21 cellular contexts compared by ENCODE assay signal in the genomic region with DNA sequence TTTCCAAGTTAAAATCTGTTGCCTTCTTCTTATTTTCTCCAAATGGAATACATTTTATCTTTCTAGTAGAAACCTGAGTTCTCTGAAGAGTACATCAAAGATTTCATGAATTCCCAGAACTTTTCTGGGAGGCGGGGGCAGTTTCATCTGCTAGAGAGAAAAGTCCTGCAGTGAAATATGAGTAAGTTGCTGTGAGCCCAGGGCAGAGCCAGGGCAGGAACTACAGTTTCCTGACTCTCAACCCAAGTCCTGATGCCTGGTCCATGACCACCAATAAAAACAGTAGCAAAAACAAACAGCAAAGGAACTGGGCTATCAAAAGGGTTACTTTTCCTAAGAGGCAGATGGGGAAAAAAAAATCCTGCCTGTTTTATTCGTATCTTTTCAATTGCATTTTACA.
A peak's percentile ranks its signal among the peaks of the same experiment; 100 is the strongest.
DNase-seq lines count a peak whose midpoint lies in the region; TF ChIP-seq lines count a peak whose summit lies in the region.
"Had no signal": no experiment of that assay in that cellular context is flagged by ENCODE, and none has a peak within 500 bp of the region (broad histone marks: within the 10 kb centered on the region; RNA-seq: fewer than 3 reads in every experiment).

No MANE protein-coding gene starts in this region.

- peaks cover 46% of the 10 kb centered on the region for H3K4me1 Mint-ChIP-seq in nephron progenitor cell
- H3K4me1 Mint-ChIP-seq in CD4-positive, alpha-beta memory T cell = no peaks in the 10 kb centered on the region
- H3K4me1 Mint-ChIP-seq: CD4-positive, CD25-positive, alpha-beta regulatory T cell had no signal

- H3K27ac ChIP-seq in MM.1S (ENCODE audit: low read length) = no peak overlapping the region
- H3K27ac ChIP-seq in CD4-positive, alpha-beta memory T cell (ENCODE audit: low read depth, low read length) = no peak overlapping the region
- H3K27ac ChIP-seq: breast epithelium, KMS-11, upper lobe of right lung, WERI-Rb-1 had no signal

- peaks cover 20% of the 10 kb centered on the region for H3K4me1 ChIP-seq in MM.1S (ENCODE audit: low read length)
- H3K4me1 ChIP-seq in CD4-positive, alpha-beta memory T cell (ENCODE audit: insufficient read depth, low read length) = no peaks in the 10 kb centered on the region
- H3K4me1 ChIP-seq: breast epithelium, upper lobe of right lung had no signal

- no peaks in the 10 kb centered on the region for H3K79me2 ChIP-seq in MM.1S (ENCODE audit: low read length)

- TF ChIP-seq CTCF in MM.1S (IDR thresholded peaks at IDR 0.05; ENCODE audit: low read length) (no peak), choroid plexus epithelial cell (conservative IDR thresholded peaks at IDR 0.05; ENCODE audit: low read depth, low read length) (no peak), nephron progenitor cell (IDR thresholded peaks at IDR 0.05) (no peak)

- peaks cover 7% of the 10 kb centered on the region for H3K27me3 Mint-ChIP-seq in nephron progenitor cell (ENCODE audit: low read depth, poor library complexity)
- no peaks in the 10 kb centered on the region for H3K27me3 Mint-ChIP-seq in CD4-positive, alpha-beta memory T cell
- H3K27me3 Mint-ChIP-seq: CD4-positive, CD25-positive, alpha-beta regulatory T cell; natural killer cell treated with Interleukin-12 subunit alpha and Interleukin-12 subunit beta and Interleukin-15 and Interleukin-18, amount 100 ng/mL, for 72 hours had no signal

- peak overlapping the region; percentile 81 for H3K27ac Mint-ChIP-seq in nephron progenitor cell
- H3K27ac Mint-ChIP-seq in CD4-positive, alpha-beta memory T cell = no peak overlapping the region
- H3K27ac Mint-ChIP-seq: activated T-helper 2 cell treated with anti-CD3 and anti-CD28 coated beads, Interferon-gamma antibody, Interleukin-2, Interleukin-4, amounts not matched to agents 10 μg/mL and 5 μg/mL and 100 μg/mL, durations not matched to agents 14 hours and 24 hours and 36 hours; CD4-positive, CD25-positive, alpha-beta regulatory T cell; natural killer cell treated with Interleukin-12 subunit alpha and Interleukin-12 subunit beta and Interleukin-15 and Interleukin-18, amount 100 ng/mL, for 72 hours had no signal

- no peaks in the 10 kb centered on the region for H3K9me2 ChIP-seq in MM.1S (replicated peaks; ENCODE audit: insufficient read depth, low read length)

- no peak overlapping the region for H3K9ac ChIP-seq in MM.1S (ENCODE audit: low read length)
- H3K9ac ChIP-seq: KMS-11 had no signal

- POLR2A ChIA-PET in CD4-positive, alpha-beta memory T cell (lab: Charles Lee; ENCODE audit: partially characterized antibody) = no interaction called here

- intact Hi-C loops in CD4-positive, alpha-beta memory T cell (cut with micrococcal nuclease) = no loop called here

- H3K4me3 ChIP-seq in MM.1S (ENCODE audit: low read length) (no peak overlapping the region), choroid plexus epithelial cell (ENCODE audit: low read depth, low read length) (no peak overlapping the region)
- H3K4me3 ChIP-seq in CD4-positive, alpha-beta memory T cell (ENCODE audit: low read length in 2 of 2) = no peak overlapping the region
- H3K4me3 ChIP-seq: breast epithelium, upper lobe of right lung had no signal

- no peaks in the 10 kb centered on the region for H3K36me3 Mint-ChIP-seq in nephron progenitor cell (ENCODE audit: low read depth)
- H3K36me3 Mint-ChIP-seq in CD4-positive, alpha-beta memory T cell = no peaks in the 10 kb centered on the region
- H3K36me3 Mint-ChIP-seq: CD4-positive, CD25-positive, alpha-beta regulatory T cell; natural killer cell treated with Interleukin-12 subunit alpha and Interleukin-12 subunit beta and Interleukin-15 and Interleukin-18, amount 100 ng/mL, for 72 hours had no signal

- no peaks in the 10 kb centered on the region for H3K9me3 Mint-ChIP-seq in nephron progenitor cell
- peaks cover 0 to 12% (median 2%) of the 10 kb centered on the region in 8 donors for H3K9me3 Mint-ChIP-seq in CD4-positive, alpha-beta memory T cell
- H3K9me3 Mint-ChIP-seq: activated T-helper 2 cell treated with anti-CD3 and anti-CD28 coated beads, Interferon-gamma antibody, Interleukin-2, Interleukin-4, amounts not matched to agents 10 μg/mL and 5 μg/mL and 100 μg/mL, durations not matched to agents 14 hours and 24 hours and 36 hours had no signal

- peak; percentile 32 for DNase-seq in DMS 273 treated with DMSO at 0.1 percent for 48 hours (lab: John Stamatoyannopoulos, UW)
- no peak for DNase-seq in MM.1S
- peak; percentile 56 for DNase-seq in choroid plexus epithelial cell (ENCODE audit: low read depth)
- peak; percentile 16 for DNase-seq in nephron progenitor cell
- DNase-seq in CD4-positive, alpha-beta memory T cell = no peak
- no peak for DNase-seq in CD1c-positive myeloid dendritic cell (ENCODE audit: extremely low spot score)
- DNase-seq in NCI-H1436 (lab: John Stamatoyannopoulos, UW) = no peak
- DNase-seq: activated CD8-positive, alpha-beta memory T cell treated with anti-CD3 and anti-CD28 coated beads, Interleukin-2, amount 50 U/mL, for 4 hours; CD4-positive, CD25-positive, alpha-beta regulatory T cell; DMS153; HCEC 1CT; left colon; NCI-H1048; NCI-H187 treated with DMSO at 0.1 percent for 48 hours; NCI-H2227 treated with DMSO at 0.1 percent for 48 hours; upper lobe of right lung; WERI-Rb-1 had no signal

- H3K4me3 Mint-ChIP-seq in nephron progenitor cell = peak overlapping the region; percentile 18
- H3K4me3 Mint-ChIP-seq in CD4-positive, alpha-beta memory T cell = no peak overlapping the region
- H3K4me3 Mint-ChIP-seq: CD4-positive, CD25-positive, alpha-beta regulatory T cell; natural killer cell treated with Interleukin-12 subunit alpha and Interleukin-12 subunit beta and Interleukin-15 and Interleukin-18, amount 100 ng/mL, for 72 hours had no signal

- no peaks in the 10 kb centered on the region for H4K20me1 ChIP-seq in MM.1S (ENCODE audit: insufficient read depth, low read length)

- H3K9me3 ChIP-seq in MM.1S (replicated peaks; ENCODE audit: insufficient read depth, low read length) = no peaks in the 10 kb centered on the region
- no peaks in the 10 kb centered on the region for H3K9me3 ChIP-seq in CD4-positive, alpha-beta memory T cell (ENCODE audit: control insufficient read depth in 1 of 2, low read length in 2 of 2)
- H3K9me3 ChIP-seq: breast epithelium, upper lobe of right lung had no signal

- peak overlapping the region; percentile 56; the same call in 1 of the 2 replicates for H3K4me2 ChIP-seq in MM.1S (ENCODE audit: low read depth, low read length)
- H3K4me2 ChIP-seq: KMS-11 had no signal

- H2AFZ ChIP-seq in MM.1S (ENCODE audit: low read length) = 0 out of 2 replicates have a peak overlapping the region, but pooled peaks have one; percentile 46

- CTCF ChIA-PET in CD4-positive, alpha-beta memory T cell (lab: Charles Lee; ENCODE audit: partially characterized antibody) = no interaction called here

- H3F3A ChIP-seq in MM.1S (ENCODE audit: insufficient read depth, low read length) = peaks cover 5% of the 10 kb centered on the region; the same call in 1 of the 2 replicates

- H3K27me3 ChIP-seq in MM.1S (replicated peaks; ENCODE audit: insufficient read depth, low read length) = no peaks in the 10 kb centered on the region
- no peaks in the 10 kb centered on the region for H3K27me3 ChIP-seq in CD4-positive, alpha-beta memory T cell (ENCODE audit: insufficient read depth, low read length)
- H3K27me3 ChIP-seq: breast epithelium, upper lobe of right lung had no signal

- H3K36me3 ChIP-seq in MM.1S (replicated peaks; ENCODE audit: insufficient read depth, low read length) = no peaks in the 10 kb centered on the region
- H3K36me3 ChIP-seq in CD4-positive, alpha-beta memory T cell (ENCODE audit: insufficient read depth, low read length) = no peaks in the 10 kb centered on the region
- H3K36me3 ChIP-seq: breast epithelium, upper lobe of right lung, WERI-Rb-1 had no signal

Comparison
In these comparisons a context has a peak if more than half of its experiments do, and no peak if none do; other contexts are left out.
1. DNase-seq: peak in DMS 273 treated with DMSO at 0.1 percent for 48 hours (single experiment), choroid plexus epithelial cell (single experiment) and nephron progenitor cell (single experiment); none in MM.1S (single experiment), CD4-positive, alpha-beta memory T cell (0 of 5), CD1c-positive myeloid dendritic cell (single experiment) and NCI-H1436 (single experiment).